Comparison of ENCODE assay signal across 9 cellular contexts in genomic region chr9:120892748-120893584, GRCh38. TPM values are rescaled to one million over a fixed set of nuclear protein-coding genes. Genes with fewer than 3 reads are reported as not detected.
DNase-seq lines count a peak whose midpoint lies in the region; ATAC-seq and TF ChIP-seq lines count a peak whose summit lies in the region.
"Had no signal": no experiment of that assay in that cellular context is flagged by ENCODE, and none has a peak within 500 bp of the region (broad histone marks: within the 10 kb centered on the region; RNA-seq: fewer than 3 reads in every experiment).

No MANE protein-coding gene starts in this region.

- H3K4me3 ChIP-seq in SK-N-SH (ENCODE audit: low read depth in 2 of 2, low read length in 1 of 2) (no peak overlapping the region), osteoblast (ENCODE audit: insufficient read depth, low read length) (no peak overlapping the region)

- peak; percentile 62 for ATAC-seq in GM21515 (IDR thresholded peaks at IDR 0.05; ENCODE audit: unreplicated experiment)
- ATAC-seq: Panc1 had no signal

- peak in 1 of 2 experiments; percentile 78; a peak in 1 of 4 replicates for TF ChIP-seq EP300 in SK-N-SH (IDR thresholded peaks at IDR 0.05; ENCODE audit: borderline replicate concordance in 1 of 2, low read depth in 1 of 2, low read length in 1 of 2)

- peaks cover 26% of the 10 kb centered on the region for H3K4me1 Mint-ChIP-seq in brain

- H3K36me3 Mint-ChIP-seq in brain = no peaks in the 10 kb centered on the region

- CTCF ChIA-PET in SK-N-SH (lab: Yijun Ruan, JAX) = interaction anchor here (1.4 kb wide), 1 partner anchor 14 kb away, joined by 3 read pairs; no protein-coding TSS in a partner anchor

- no peak overlapping the region for H3K27ac ChIP-seq in SK-N-SH (ENCODE audit: low read depth in 2 of 2, low read length in 1 of 2)
- no peak overlapping the region for H3K27ac ChIP-seq in osteoblast (ENCODE audit: low read depth, low read length)

- H3K79me2 ChIP-seq in SK-N-SH (ENCODE audit: insufficient read depth) (no peaks in the 10 kb centered on the region), osteoblast (ENCODE audit: insufficient read depth, low read length) (no peaks in the 10 kb centered on the region)

- H4K20me1 ChIP-seq in SK-N-SH (ENCODE audit: insufficient read depth) (no peaks in the 10 kb centered on the region), osteoblast (ENCODE audit: insufficient read depth, low read length) (no peaks in the 10 kb centered on the region)

- H3K27me3 ChIP-seq in SK-N-SH (ENCODE audit: insufficient read depth) = no peaks in the 10 kb centered on the region
- H3K27me3 ChIP-seq in osteoblast (ENCODE audit: insufficient read depth, low read length) = peaks cover 34% of the 10 kb centered on the region

- H3K9ac ChIP-seq in SK-N-SH = no peak overlapping the region

- POLR2A ChIA-PET in SK-N-SH (lab: Yijun Ruan, JAX) = no interaction called here

- H3K27me3 Mint-ChIP-seq in brain = no peaks in the 10 kb centered on the region

- H3K36me3 ChIP-seq in SK-N-SH (replicated peaks in 1 of 2; ENCODE audit: control insufficient read depth in 1 of 2, insufficient read depth in 2 of 2, low read length in 1 of 2) (no peaks in the 10 kb centered on the region), osteoblast (ENCODE audit: insufficient read depth, low read length) (no peaks in the 10 kb centered on the region)

- H3K9me2 ChIP-seq in SK-N-SH = no peaks in the 10 kb centered on the region

- peaks cover 11% of the 10 kb centered on the region for H3F3A ChIP-seq in SK-N-SH (replicated peaks; ENCODE audit: insufficient read depth)

- DNase-seq in GDM1 (lab: John Stamatoyannopoulos, UW) (peak; percentile 82), HS-5 (ENCODE audit: low read depth) (peak; percentile 78), SK-N-SH (no peak), osteoblast (ENCODE audit: insufficient read length, low spot score, missing footprints) (peak; percentile 93), NCI-H1105 (lab: John Stamatoyannopoulos, UW) (no peak), ureter (ENCODE audit: low spot score) (no peak)

- H2AFZ ChIP-seq in SK-N-SH (ENCODE audit: low read depth) (no peak overlapping the region), osteoblast (ENCODE audit: low read length) (no peak overlapping the region)

- H3K9me3 ChIP-seq in SK-N-SH = no peaks in the 10 kb centered on the region
- no peaks in the 10 kb centered on the region for H3K9me3 ChIP-seq in osteoblast (ENCODE audit: low read depth, low read length)

- no peak overlapping the region for H3K4me3 Mint-ChIP-seq in brain

- peaks cover 0 to 6% (median 0%) of the 10 kb centered on the region in 5 experiments for H3K9me3 Mint-ChIP-seq in brain

- H3K4me2 ChIP-seq in SK-N-SH (no peak overlapping the region), osteoblast (ENCODE audit: insufficient read depth, low read length) (no peak overlapping the region)

- TF ChIP-seq CTCF in SK-N-SH (IDR thresholded peaks at IDR 0.05) (no peak), brain (conservative IDR thresholded peaks at IDR 0.05) (no peak), osteoblast (IDR thresholded peaks at IDR 0.05; ENCODE audit: extremely low read depth, low read depth, low read length) (no peak)

- WGBS in SK-N-SH (ENCODE audit: low lambda C conversion rate) = 64% methylated on average over 5 of the region's 5 CpGs

- peak overlapping the region in 3 of 5 experiments; percentile 43 to 62 (median 43) for H3K27ac Mint-ChIP-seq in brain

- H3K4me1 ChIP-seq in SK-N-SH (ENCODE audit: control insufficient read depth in 1 of 2, insufficient read depth in 2 of 2, low read depth in 1 of 2, low read length in 1 of 2) (no peaks in the 10 kb centered on the region; a peak in 1 of 4 replicates), osteoblast (ENCODE audit: insufficient read depth, low read length) (peaks cover 7% of the 10 kb centered on the region)

- TF ChIP-seq RAD21 in SK-N-SH (IDR thresholded peaks at IDR 0.05; ENCODE audit: low read length) = no peak

TF ChIP-seq in SK-N-SH, 30 proteins besides CTCF, POLR2A, EP300 and RAD21 (continues in another document):
- peak; percentile 33; the same call in 1 of the 2 replicates for TF ChIP-seq FOXM1 (IDR thresholded peaks at IDR 0.05; ENCODE audit: low read depth)
- 0 out of 2 replicates have a peak, but pooled peaks have one; percentile 21 for TF ChIP-seq SIN3A (IDR thresholded peaks at IDR 0.05; ENCODE audit: borderline replicate concordance, low read depth, low read length)
- TF ChIP-seq PBX3 (IDR thresholded peaks at IDR 0.05) = peak; percentile 86
- TF ChIP-seq TCF12 (IDR thresholded peaks at IDR 0.05) = peak; percentile 99
- TF ChIP-seq REST (IDR thresholded peaks at IDR 0.05; ENCODE audit: low read depth, low read length) = peak; percentile 44; the same call in 1 of the 2 replicates
- TF ChIP-seq RXRA (IDR thresholded peaks at IDR 0.05; ENCODE audit: borderline replicate concordance, low read depth) = peak; percentile 58; the same call in 1 of the 2 replicates
- no peak for TF ChIP-seq USF1 (IDR thresholded peaks at IDR 0.05; ENCODE audit: borderline replicate concordance, low read depth)
- no peak for TF ChIP-seq EZH2phosphoT487 (IDR thresholded peaks at IDR 0.05; ENCODE audit: borderline replicate concordance, low read depth)
- TF ChIP-seq MAX (IDR thresholded peaks at IDR 0.05; ENCODE audit: low read depth) = peak; percentile 43; the same call in 1 of the 2 replicates
- no peak for TF ChIP-seq GATA2 (CRISPR knock-in tag; IDR thresholded peaks at IDR 0.05)
- peak; percentile 80 for TF ChIP-seq JUND (IDR thresholded peaks at IDR 0.05)
- peak; percentile 85 for TF ChIP-seq FOSL2 (IDR thresholded peaks at IDR 0.05; ENCODE audit: borderline replicate concordance, low read depth)
- TF ChIP-seq POLR2AphosphoS5 (IDR thresholded peaks at IDR 0.05; ENCODE audit: low read depth, low read length) = peak; percentile 87
- TF ChIP-seq TAF1 (IDR thresholded peaks at IDR 0.05; ENCODE audit: borderline replicate concordance, low read depth, low read length) = no peak
- peak; percentile 79 for TF ChIP-seq NFIC (IDR thresholded peaks at IDR 0.05; ENCODE audit: borderline replicate concordance)

RNA-seq across cellular contexts. Expression of gene PHF19, which starts 16.0 kb away (rescaled TPM):
- polyA plus RNA-seq in SK-N-SH (2012; rRNA removed) = 24.5 and 33.4 TPM in 2 replicates
- 18.0 and 25.0 TPM in 2 replicates for polyA plus RNA-seq in SK-N-SH (2012; cell fraction: cytosol; rRNA removed)
- 38.5 and 64.8 TPM in 2 replicates for polyA plus RNA-seq in SK-N-SH (2012; cell fraction: nucleus; rRNA removed)
- polyA plus RNA-seq in brain (ENCODE audit: insufficient read depth, low read depth, low replicate concordance) = 109 TPM
- total RNA-seq in osteoblast = 13.8 and 16.6 TPM in 2 replicates
- 33.3 TPM for total RNA-seq in ureter

RNA-seq across cellular contexts. Expression of gene TRAF1, which starts 33.6 kb away (rescaled TPM):
- polyA plus RNA-seq in SK-N-SH (2012; rRNA removed) (1.2 and 1.5 TPM in 2 replicates), brain (ENCODE audit: insufficient read depth, low read depth, low replicate concordance) (1.9 TPM)
- polyA plus RNA-seq in SK-N-SH (2012; cell fraction: cytosol; rRNA removed) = 0.54 and 0.84 TPM in 2 replicates
- polyA plus RNA-seq in SK-N-SH (2012; cell fraction: nucleus; rRNA removed) = 3.0 and 3.6 TPM in 2 replicates
- total RNA-seq in osteoblast (0.88 and 1.8 TPM in 2 replicates), ureter (10.0 TPM)

RNA-seq across cellular contexts. Expression of gene PSMD5, which starts 50.2 kb away (rescaled TPM):
- polyA plus RNA-seq in SK-N-SH (2012; rRNA removed) = 13.7 and 18.2 TPM in 2 replicates
- 20.7 and 22.6 TPM in 2 replicates for polyA plus RNA-seq in SK-N-SH (2012; cell fraction: cytosol; rRNA removed)
- 6.3 and 14.1 TPM in 2 replicates for polyA plus RNA-seq in SK-N-SH (2012; cell fraction: nucleus; rRNA removed)
- 29.4 TPM for polyA plus RNA-seq in brain (ENCODE audit: insufficient read depth, low read depth, low replicate concordance)
- 32.6 and 34.2 TPM in 2 replicates for total RNA-seq in osteoblast
- total RNA-seq in ureter = 53.4 TPM

Comparison
In these comparisons a context has a peak if more than half of its experiments do, and no peak if none do; other contexts are left out.
1. DNase-seq: peak in GDM1 (single experiment), HS-5 (single experiment) and osteoblast (single experiment); none in SK-N-SH (single experiment), NCI-H1105 (single experiment) and ureter (single experiment).